ENCODE assay signal across 9 cellular contexts in the genomic region with DNA sequence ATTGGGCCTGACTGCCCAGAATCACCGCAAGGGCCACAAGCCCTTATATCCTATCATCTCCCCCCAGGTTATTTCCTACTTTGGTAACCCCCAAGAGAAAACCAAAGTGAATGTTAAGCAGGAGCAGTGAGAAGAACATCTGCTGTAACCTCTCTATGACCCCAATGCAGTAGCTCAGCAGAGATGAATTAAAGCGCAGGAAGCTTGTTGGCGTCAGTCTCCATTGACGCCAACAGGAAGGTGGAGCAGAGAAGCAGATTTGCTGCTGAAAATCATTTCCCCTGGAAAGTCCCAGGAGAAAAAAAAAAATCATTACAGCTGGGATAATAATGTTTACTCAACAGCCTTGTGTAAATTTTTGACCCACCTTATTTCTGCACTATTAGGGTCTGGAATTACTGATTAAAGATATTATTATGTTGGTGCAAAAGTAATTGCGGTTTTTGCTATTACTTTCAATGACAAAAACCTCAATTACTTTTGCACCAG. TPM values are rescaled to one million over a fixed set of nuclear protein-coding genes. Genes with fewer than 3 reads are reported as not detected.
A peak's percentile ranks its signal among the peaks of the same experiment; 100 is the strongest.
DNase-seq lines count a peak whose midpoint lies in the region; ATAC-seq and FAIRE-seq lines count a peak whose summit lies in the region.
"Had no signal": no experiment of that assay in that cellular context is flagged by ENCODE, and none has a peak within 500 bp of the region (broad histone marks: within the 10 kb centered on the region; RNA-seq: fewer than 3 reads in every experiment).

No MANE protein-coding gene starts in this region.

- H3K36me3 Mint-ChIP-seq in activated CD4-positive, alpha-beta T cell treated with anti-CD3 and anti-CD28 coated beads, Interleukin-2, amount 10 ng/mL, durations not matched to agents 7 days and 5 days (ENCODE audit: low read depth): peaks cover 3% of the 10 kb centered on the region
- H3K36me3 Mint-ChIP-seq in activated naive CD4-positive, alpha-beta T cell treated with anti-CD3 and anti-CD28 coated beads, Interleukin-2, amount 50 U/mL, for 24 hours: peaks cover 8% of the 10 kb centered on the region
- peaks cover 0 to 23% (median 5%) of the 10 kb centered on the region in 3 donors for H3K36me3 Mint-ChIP-seq in naive thymus-derived CD8-positive, alpha-beta T cell

- H3K27me3 Mint-ChIP-seq in activated CD4-positive, alpha-beta T cell treated with anti-CD3 and anti-CD28 coated beads, Interleukin-2, amount 10 ng/mL, durations not matched to agents 7 days and 5 days: peaks cover 4% of the 10 kb centered on the region
- H3K27me3 Mint-ChIP-seq in activated naive CD4-positive, alpha-beta T cell treated with anti-CD3 and anti-CD28 coated beads, Interleukin-2, amount 50 U/mL, for 24 hours: no peaks in the 10 kb centered on the region
- H3K27me3 Mint-ChIP-seq in naive thymus-derived CD8-positive, alpha-beta T cell: peaks cover 0 to 7% (median 0%) of the 10 kb centered on the region in 5 donors

- POLR2A ChIA-PET in activated CD4-positive, alpha-beta T cell treated with anti-CD3 and anti-CD28 coated beads, Interleukin-2, amount 10 ng/mL, durations not matched to agents 7 days and 5 days (lab: Charles Lee): interaction anchor here (0.6 kb wide), 1 partner anchor 170 kb away, joined by 5 read pairs; no protein-coding TSS in a partner anchor
- POLR2A ChIA-PET in naive thymus-derived CD8-positive, alpha-beta T cell (lab: Charles Lee): interaction anchor here (0.8 kb wide), 1 partner anchor 100 kb away, joined by 3 read pairs; no protein-coding TSS in a partner anchor

- no peak for FAIRE-seq in frontal cortex (lab: Jason Lieb, UNC)

- peaks cover 4% of the 10 kb centered on the region for H3K4me1 Mint-ChIP-seq in activated CD4-positive, alpha-beta T cell treated with anti-CD3 and anti-CD28 coated beads, Interleukin-2, amount 10 ng/mL, durations not matched to agents 7 days and 5 days
- peaks cover 20% of the 10 kb centered on the region for H3K4me1 Mint-ChIP-seq in activated naive CD4-positive, alpha-beta T cell treated with anti-CD3 and anti-CD28 coated beads, Interleukin-2, amount 50 U/mL, for 24 hours
- peaks cover 3 to 9% (median 7%) of the 10 kb centered on the region in 4 donors for H3K4me1 Mint-ChIP-seq in naive thymus-derived CD8-positive, alpha-beta T cell

- H3K27ac Mint-ChIP-seq in activated CD4-positive, alpha-beta T cell treated with anti-CD3 and anti-CD28 coated beads, Interleukin-2, amount 10 ng/mL, durations not matched to agents 7 days and 5 days: no peak overlapping the region
- H3K27ac Mint-ChIP-seq in activated naive CD4-positive, alpha-beta T cell treated with anti-CD3 and anti-CD28 coated beads, Interleukin-2, amount 50 U/mL, for 24 hours: no peak overlapping the region
- peak overlapping the region in 9 of 10 donors; percentile 11 to 89 (median 63) for H3K27ac Mint-ChIP-seq in naive thymus-derived CD8-positive, alpha-beta T cell

- H3K9me3 Mint-ChIP-seq in activated CD4-positive, alpha-beta T cell treated with anti-CD3 and anti-CD28 coated beads, Interleukin-2, amount 10 ng/mL, durations not matched to agents 7 days and 5 days: peaks cover 16% of the 10 kb centered on the region
- peaks cover 12% of the 10 kb centered on the region for H3K9me3 Mint-ChIP-seq in activated naive CD4-positive, alpha-beta T cell treated with anti-CD3 and anti-CD28 coated beads, Interleukin-2, amount 50 U/mL, for 24 hours
- peaks cover 2 to 27% (median 19%) of the 10 kb centered on the region in 9 donors for H3K9me3 Mint-ChIP-seq in naive thymus-derived CD8-positive, alpha-beta T cell

- peak; percentile 61 for ATAC-seq in HG02970 (IDR thresholded peaks at IDR 0.05; ENCODE audit: low FRiP score, unreplicated experiment)
- ATAC-seq in naive thymus-derived CD8-positive, alpha-beta T cell: peak; percentile 95 to 97

- no peak overlapping the region for H3K4me3 Mint-ChIP-seq in activated CD4-positive, alpha-beta T cell treated with anti-CD3 and anti-CD28 coated beads, Interleukin-2, amount 10 ng/mL, durations not matched to agents 7 days and 5 days
- peak overlapping the region; percentile 1 for H3K4me3 Mint-ChIP-seq in activated naive CD4-positive, alpha-beta T cell treated with anti-CD3 and anti-CD28 coated beads, Interleukin-2, amount 50 U/mL, for 24 hours
- peak overlapping the region in 2 of 10 donors; percentile 26 to 29 for H3K4me3 Mint-ChIP-seq in naive thymus-derived CD8-positive, alpha-beta T cell

- CTCF ChIA-PET in activated CD4-positive, alpha-beta T cell treated with anti-CD3 and anti-CD28 coated beads, Interleukin-2, amount 10 ng/mL, durations not matched to agents 7 days and 5 days (lab: Charles Lee): interaction anchor here (1.3 to 15.5 kb wide), 3 partner anchors 9 to 100 kb away, joined by 4 to 162 read pairs (median 6); no protein-coding TSS in a partner anchor

- DNase-seq in activated CD4-positive, alpha-beta T cell treated with anti-CD3 and anti-CD28 coated beads, Interleukin-2, amount 50 U/mL, for 1 hour: peak; percentile 23
- DNase-seq in activated CD4-positive, alpha-beta T cell treated with anti-CD3 and anti-CD28 coated beads, Interleukin-2, amount 10 ng/mL, durations not matched to agents 7 days and 5 days: no peak
- DNase-seq in naive thymus-derived CD8-positive, alpha-beta T cell: peak in 8 of 10 donors; percentile 9 to 70 (median 52)
- DNase-seq in NCI-H2107 treated with DMSO at 0.1 percent for 48 hours (lab: John Stamatoyannopoulos, UW; ENCODE audit: unreplicated experiment): no peak
- no peak for DNase-seq in frontal cortex (ENCODE audit: low spot score in 2 of 2)
- DNase-seq in NCI-H1048 (lab: John Stamatoyannopoulos, UW): no peak

RNA-seq across cellular contexts. Expression of a gene that starts 33.2 kb away (rescaled TPM):
- total RNA-seq in activated CD4-positive, alpha-beta T cell treated with anti-CD3 and anti-CD28 coated beads, Interleukin-2, amount 10 ng/mL, durations not matched to agents 7 days and 5 days: not detected
- not detected for total RNA-seq in naive thymus-derived CD8-positive, alpha-beta T cell
- polyA plus RNA-seq in naive thymus-derived CD8-positive, alpha-beta T cell: not detected
- total RNA-seq in frontal cortex: 0.41 TPM
- total RNA-seq: T-helper 2 cell treated with Interferon-gamma antibody and Interleukin-4, amounts not matched to agents 100 ng/mL and 5 ng/mL, for 36 hours had no signal

Comparison
In these comparisons a context has a peak if more than half of its experiments do, and no peak if none do; other contexts are left out.
1. DNase-seq: peak in activated CD4-positive, alpha-beta T cell treated with anti-CD3 and anti-CD28 coated beads, Interleukin-2, amount 50 U/mL, for 1 hour (single experiment) and naive thymus-derived CD8-positive, alpha-beta T cell (8 of 10); none in activated CD4-positive, alpha-beta T cell treated with anti-CD3 and anti-CD28 coated beads, Interleukin-2, amount 10 ng/mL, durations not matched to agents 7 days and 5 days (single experiment), NCI-H2107 treated with DMSO at 0.1 percent for 48 hours (single experiment), frontal cortex (0 of 2) and NCI-H1048 (single experiment).
2. H3K27ac Mint-ChIP-seq: peak in naive thymus-derived CD8-positive, alpha-beta T cell (9 of 10); none in activated CD4-positive, alpha-beta T cell treated with anti-CD3 and anti-CD28 coated beads, Interleukin-2, amount 10 ng/mL, durations not matched to agents 7 days and 5 days (single experiment) and activated naive CD4-positive, alpha-beta T cell treated with anti-CD3 and anti-CD28 coated beads, Interleukin-2, amount 50 U/mL, for 24 hours (single experiment).